Comparison of ENCODE assay signal across 24 cellular contexts in the genomic region with DNA sequence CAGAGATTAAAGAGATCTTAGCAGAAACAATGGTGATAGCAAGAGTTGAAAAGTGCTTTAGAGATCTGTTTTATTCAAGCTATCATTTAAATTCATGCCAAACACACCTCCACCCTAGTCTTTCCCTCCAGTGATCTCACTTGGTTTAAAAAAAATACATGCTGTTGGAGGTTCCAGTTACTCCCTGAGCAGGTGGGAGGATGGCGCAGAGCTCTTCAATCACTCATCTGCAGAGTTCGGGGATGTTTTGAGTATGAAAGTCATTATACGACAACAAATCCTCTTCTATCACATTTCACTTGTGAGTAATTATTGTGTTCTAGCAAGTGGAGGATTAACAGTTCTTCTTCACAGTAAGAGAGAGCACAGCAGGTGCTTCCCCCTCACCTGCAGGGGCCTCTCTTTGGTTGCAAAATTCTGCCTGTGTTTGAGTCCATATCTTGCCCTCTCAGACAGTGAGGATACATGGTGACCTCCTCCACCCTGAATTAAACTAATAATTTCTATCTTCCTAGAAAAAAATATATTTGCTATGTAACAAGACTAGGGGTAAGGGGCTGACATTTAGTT.
DNase-seq lines count a peak whose midpoint lies in the region; ATAC-seq and TF ChIP-seq lines count a peak whose summit lies in the region.
"Had no signal": no experiment of that assay in that cellular context is flagged by ENCODE, and none has a peak within 500 bp of the region (broad histone marks: within the 10 kb centered on the region; RNA-seq: fewer than 3 reads in every experiment).

No MANE protein-coding gene starts in this region.

- no peaks in the 10 kb centered on the region for H3K36me3 Mint-ChIP-seq in neural progenitor cell
- H3K36me3 Mint-ChIP-seq: natural killer cell had no signal

- no peak for TF ChIP-seq CTCF in neural progenitor cell (IDR thresholded peaks at IDR 0.05)

- H3K9ac ChIP-seq in neural progenitor cell = no peak overlapping the region
- H3K9ac ChIP-seq: KMS-11 had no signal

- no peaks in the 10 kb centered on the region for H3F3A ChIP-seq in neural progenitor cell (ENCODE audit: low read depth)

- H3K4me2 ChIP-seq in neural progenitor cell = peak overlapping the region; percentile 34
- H3K4me2 ChIP-seq: KMS-11 had no signal

- H3K27me3 Mint-ChIP-seq in neural progenitor cell (ENCODE audit: insufficient read depth, low read depth) = no peaks in the 10 kb centered on the region

- intact Hi-C loops in aorta (cut with DNase I) = no loop called here

- no peak overlapping the region for H3K27ac ChIP-seq in neural progenitor cell
- no peak overlapping the region for H3K27ac ChIP-seq in aorta (ENCODE audit: low read depth in 1 of 2, low read length in 2 of 2)
- H3K27ac ChIP-seq: body of pancreas, esophagus muscularis mucosa, gastrocnemius medialis, KMS-11, Peyer's patch, sigmoid colon, VCaP had no signal

- no peaks in the 10 kb centered on the region for H4K20me1 ChIP-seq in neural progenitor cell (ENCODE audit: low read depth)

- no peak for ATAC-seq in aorta (ENCODE audit: low FRiP score)
- ATAC-seq: body of pancreas, gastrocnemius medialis, natural killer cell had no signal

- H3K27ac Mint-ChIP-seq in neural progenitor cell = peak overlapping the region; percentile 72
- H3K27ac Mint-ChIP-seq: natural killer cell; T-helper 1 cell treated with Interleukin-12 subunit alpha and Interleukin-12 subunit beta and Interleukin-4 antibody, amounts not matched to agents 30 μg/mL and 1 μg/mL, for 36 hours had no signal

- peaks cover 31% of the 10 kb centered on the region for H3K4me1 Mint-ChIP-seq in neural progenitor cell
- H3K4me1 Mint-ChIP-seq: natural killer cell had no signal

- WGBS in aorta, 2 donors = 44 to 61% methylated on average over 3 of the region's 3 CpGs

- H3K79me2 ChIP-seq in neural progenitor cell (ENCODE audit: low read depth) = no peaks in the 10 kb centered on the region

- no peaks in the 10 kb centered on the region for H3K9me3 Mint-ChIP-seq in neural progenitor cell
- H3K9me3 Mint-ChIP-seq: T-helper 1 cell treated with Interleukin-12 subunit alpha and Interleukin-12 subunit beta and Interleukin-4 antibody, amounts not matched to agents 30 μg/mL and 1 μg/mL, for 36 hours had no signal

- H3K4me3 ChIP-seq in neural progenitor cell (no peak overlapping the region), aorta (ENCODE audit: low read length in 2 of 2) (no peak overlapping the region)
- H3K4me3 ChIP-seq: body of pancreas, esophagus muscularis mucosa, gastrocnemius medialis, Peyer's patch, sigmoid colon had no signal

- H3K36me3 ChIP-seq in neural progenitor cell (no peaks in the 10 kb centered on the region), aorta (ENCODE audit: control insufficient read depth in 1 of 2, insufficient read depth in 2 of 2, low read length in 1 of 2) (no peaks in the 10 kb centered on the region)
- H3K36me3 ChIP-seq: esophagus muscularis mucosa, gastrocnemius medialis, Peyer's patch, sigmoid colon had no signal

- no peak overlapping the region for H3K4me3 Mint-ChIP-seq in neural progenitor cell
- H3K4me3 Mint-ChIP-seq: natural killer cell; T-helper 1 cell treated with Interleukin-12 subunit alpha and Interleukin-12 subunit beta and Interleukin-4 antibody, amounts not matched to agents 30 μg/mL and 1 μg/mL, for 36 hours had no signal

- H3K27me3 ChIP-seq in neural progenitor cell (no peaks in the 10 kb centered on the region), aorta (ENCODE audit: control insufficient read depth in 1 of 2, insufficient read depth in 2 of 2, low read length in 1 of 2) (no peaks in the 10 kb centered on the region)
- H3K27me3 ChIP-seq: BE2C, body of pancreas, gastrocnemius medialis, Peyer's patch, sigmoid colon had no signal

- H2AFZ ChIP-seq in neural progenitor cell (replicated peaks) = no peak overlapping the region

- peaks cover 30% of the 10 kb centered on the region for H3K4me1 ChIP-seq in neural progenitor cell
- no peaks in the 10 kb centered on the region for H3K4me1 ChIP-seq in aorta (ENCODE audit: control insufficient read depth in 1 of 2, insufficient read depth in 2 of 2, low read length in 2 of 2)
- H3K4me1 ChIP-seq: body of pancreas, esophagus muscularis mucosa, gastrocnemius medialis, Peyer's patch, sigmoid colon had no signal

- no peaks in the 10 kb centered on the region for H3K9me3 ChIP-seq in neural progenitor cell (ENCODE audit: low read depth)
- H3K9me3 ChIP-seq in aorta (ENCODE audit: control insufficient read depth, low read length) = no peaks in the 10 kb centered on the region
- H3K9me3 ChIP-seq: BE2C, body of pancreas, esophagus muscularis mucosa, gastrocnemius medialis, Peyer's patch, sigmoid colon had no signal

- DNase-seq in DMS53 (lab: John Stamatoyannopoulos, UW) (peak; percentile 15), DMS53 treated with DMSO at 0.1 percent for 48 hours (lab: John Stamatoyannopoulos, UW; ENCODE audit: unreplicated experiment) (no peak), NCI-H2107 (lab: John Stamatoyannopoulos, UW) (peak; percentile 27), NCI-H774 (lab: John Stamatoyannopoulos, UW) (peak; percentile 54), neural progenitor cell (ENCODE audit: low spot score) (no peak), islet precursor cell (no peak), aorta (no peak), NCI-H1092 (lab: John Stamatoyannopoulos, UW) (no peak)
- DNase-seq: 8988T; activated CD8-positive, alpha-beta memory T cell treated with anti-CD3 and anti-CD28 coated beads, Interleukin-2, amount 50 U/mL, for 4 hours; BE2C; body of pancreas; effector CD8-positive, alpha-beta T cell; gastrocnemius medialis; mesenchymal stem cell; natural killer cell; NK-92 treated with Interleukin-12 subunit alpha and Interleukin-12 subunit beta, amount 100 ng/mL, for 24 hours; Peyer's patch; sigmoid colon; substantia nigra had no signal

Comparison
In these comparisons a context has a peak if more than half of its experiments do, and no peak if none do; other contexts are left out.
1. DNase-seq: peak in DMS53 (single experiment), NCI-H2107 (single experiment) and NCI-H774 (single experiment); none in DMS53 treated with DMSO at 0.1 percent for 48 hours (single experiment), neural progenitor cell (single experiment), islet precursor cell (single experiment), aorta (0 of 2) and NCI-H1092 (single experiment).